ENCODE assay signal across 26 cellular contexts in the genomic region with DNA sequence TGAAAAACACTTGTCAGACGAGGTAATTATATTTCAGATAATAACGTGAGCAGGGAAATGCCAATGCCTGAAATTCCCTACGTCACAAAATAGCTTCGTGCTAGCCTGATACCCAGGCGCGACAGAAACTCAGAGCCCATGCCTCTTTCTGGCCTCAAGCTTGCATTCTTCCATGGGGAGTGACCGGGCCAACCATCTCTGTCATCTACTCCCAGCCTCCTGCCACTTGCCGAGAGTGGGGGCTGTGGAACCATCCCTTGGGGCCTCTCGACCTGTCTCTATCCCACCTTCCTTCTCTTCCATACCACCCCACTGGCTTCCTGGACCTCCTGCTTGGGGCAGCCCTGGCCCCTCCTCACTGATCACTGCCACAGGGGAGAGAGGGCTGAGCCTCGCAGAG. TPM values are rescaled to one million over a fixed set of nuclear protein-coding genes. Genes with fewer than 3 reads are reported as not detected.
A peak's percentile ranks its signal among the peaks of the same experiment; 100 is the strongest.
DNase-seq lines count a peak whose midpoint lies in the region; ATAC-seq and TF ChIP-seq lines count a peak whose summit lies in the region.
"Had no signal": no experiment of that assay in that cellular context is flagged by ENCODE, and none has a peak within 500 bp of the region (broad histone marks: within the 10 kb centered on the region; RNA-seq: fewer than 3 reads in every experiment).

No MANE protein-coding gene starts in this region.

- H3K18ac ChIP-seq in trophoblast cell (ENCODE audit: low read length): no peak overlapping the region

- intact Hi-C loops in cardiac septum (cut with DNase I): loop anchor here (5.0 to 10.0 kb wide), 2 partner anchors 145 to 473 kb away; no protein-coding TSS in a partner anchor

- no peaks in the 10 kb centered on the region for H3K79me2 ChIP-seq in trophoblast cell (ENCODE audit: control insufficient read depth, insufficient read depth, low read length, poor library complexity)

- no peaks in the 10 kb centered on the region for H3K36me3 ChIP-seq in right atrium auricular region
- H3K36me3 ChIP-seq in trophoblast cell (ENCODE audit: control insufficient read depth in 1 of 2, insufficient read depth in 2 of 2, low read length in 2 of 2): no peaks in the 10 kb centered on the region
- H3K36me3 ChIP-seq: left ventricle myocardium inferior, MG63, thyroid gland had no signal

- H3K4me2 ChIP-seq in trophoblast cell (ENCODE audit: low read length): no peak overlapping the region
- H3K4me2 ChIP-seq: smooth muscle cell had no signal

- H3K4ac ChIP-seq in trophoblast cell (ENCODE audit: low read depth, low read length): no peak overlapping the region

- H4K91ac ChIP-seq in trophoblast cell (ENCODE audit: low read depth, low read length): no peak overlapping the region

- no peak for TF ChIP-seq CTCF in right atrium auricular region (IDR thresholded peaks at IDR 0.05)

- H2AFZ ChIP-seq in trophoblast cell (ENCODE audit: insufficient read depth, low read length, poor library complexity): no peak overlapping the region

- no peak overlapping the region for H3K23ac ChIP-seq in trophoblast cell (ENCODE audit: low read length)

- no peak overlapping the region for H3K27ac ChIP-seq in right atrium auricular region
- no peak overlapping the region for H3K27ac ChIP-seq in trophoblast cell (ENCODE audit: low read depth, low read length)
- H3K27ac ChIP-seq: 22Rv1, left ventricle myocardium inferior, thyroid gland had no signal

- no peaks in the 10 kb centered on the region for H3K27me3 ChIP-seq in right atrium auricular region
- no peaks in the 10 kb centered on the region for H3K27me3 ChIP-seq in trophoblast cell (ENCODE audit: insufficient read depth, low read length)
- H3K27me3 ChIP-seq: MG63, thyroid gland had no signal

- WGBS in trophoblast cell (ENCODE audit: extremely low coverage, insufficient coverage, insufficient read length): no CpG with 5 or more reads among the region's 10 CpGs

- H2BK5ac ChIP-seq in trophoblast cell (ENCODE audit: low read depth, low read length, poor library complexity): no peak overlapping the region

- H3K9me3 ChIP-seq in right atrium auricular region: no peaks in the 10 kb centered on the region
- no peaks in the 10 kb centered on the region for H3K9me3 ChIP-seq in trophoblast cell (ENCODE audit: insufficient read depth, low read depth, low read length)
- H3K9me3 ChIP-seq: left ventricle myocardium inferior, MG63, thyroid gland had no signal

- no peak overlapping the region for H2AK5ac ChIP-seq in trophoblast cell (ENCODE audit: low read length)

- no peak overlapping the region for H2BK120ac ChIP-seq in trophoblast cell (ENCODE audit: insufficient read depth, low read length, poor library complexity)

- no peak overlapping the region for H4K8ac ChIP-seq in trophoblast cell (ENCODE audit: low read depth, low read length)

- no peak for ATAC-seq in HG03175 (IDR thresholded peaks at IDR 0.05; ENCODE audit: unreplicated experiment)
- no peak for ATAC-seq in GM21526 (IDR thresholded peaks at IDR 0.05; ENCODE audit: low FRiP score, unreplicated experiment)
- ATAC-seq: esophagus mucosa had no signal

- no peak overlapping the region for H3K14ac ChIP-seq in trophoblast cell (ENCODE audit: low read length)

- DNase-seq in cardiac septum (ENCODE audit: low spot score) (peak; percentile 39), right atrium auricular region (ENCODE audit: low spot score) (no peak), kidney tubule cell (ENCODE audit: low spot score) (peak; percentile 85), trophoblast cell (peak; percentile 95 to 98), occipital lobe (lab: John Stamatoyannopoulos, UW) (no peak), SW480 (ENCODE audit: low spot score) (no peak)
- DNase-seq: activated CD4-positive, alpha-beta memory T cell treated with anti-CD3 and anti-CD28 coated beads for 36 hours; activated CD4-positive, alpha-beta T cell treated with anti-CD3 and anti-CD28 coated beads for 1 hour; activated naive CD4-positive, alpha-beta T cell treated with Interleukin-2 at 50 U/mL for 16 hours; GOT3; KBM-7; left ventricle myocardium inferior; mesenchymal stem cell; MG63; naive B cell; NCI-H1105; NCI-H1930; NCI-H510A treated with DMSO at 0.1 percent for 48 hours; stimulated activated CD8-positive, alpha-beta memory T cell treated with anti-CD3 and anti-CD28 coated beads, Interleukin-4, amount 100 ng/mL, for 48 hours; thyroid gland had no signal

- H3K4me3 ChIP-seq in right atrium auricular region (no peak overlapping the region), trophoblast cell (ENCODE audit: low read depth, low read length) (no peak overlapping the region)
- H3K4me3 ChIP-seq: left ventricle myocardium inferior, MG63, SK-N-MC, smooth muscle cell, thyroid gland had no signal

- H4K12ac ChIP-seq in trophoblast cell (ENCODE audit: low read depth, low read length): no peak overlapping the region

- no peaks in the 10 kb centered on the region for H3K79me1 ChIP-seq in trophoblast cell (ENCODE audit: low read length)

- no peaks in the 10 kb centered on the region for H3K4me1 ChIP-seq in right atrium auricular region
- H3K4me1 ChIP-seq in trophoblast cell (ENCODE audit: control insufficient read depth in 1 of 2, insufficient read depth in 2 of 2, low read length in 2 of 2): no peaks in the 10 kb centered on the region
- H3K4me1 ChIP-seq: thyroid gland had no signal

- H3K9ac ChIP-seq in trophoblast cell (ENCODE audit: low read length): no peak overlapping the region

- no peak overlapping the region for H2BK12ac ChIP-seq in trophoblast cell (ENCODE audit: low read length)

RNA-seq across cellular contexts. Expression of gene CDKN2AIP, which starts 34.5 kb away (rescaled TPM):
- total RNA-seq in cardiac septum (9.5 TPM), right atrium auricular region (10 to 100 TPM in 1 of 2 donors, 1 to 10 TPM in 1; 9.7 to 11.1 TPM), occipital lobe (28.5 TPM)
- 11.0 TPM in 2 replicates for polyA plus RNA-seq in trophoblast cell (2013)

Comparison
In these comparisons a context has a peak if more than half of its experiments do, and no peak if none do; other contexts are left out.
1. DNase-seq: peak in cardiac septum (single experiment), kidney tubule cell (single experiment) and trophoblast cell (2 of 2); none in right atrium auricular region (single experiment), occipital lobe (single experiment) and SW480 (single experiment).